In the genomic region with DNA sequence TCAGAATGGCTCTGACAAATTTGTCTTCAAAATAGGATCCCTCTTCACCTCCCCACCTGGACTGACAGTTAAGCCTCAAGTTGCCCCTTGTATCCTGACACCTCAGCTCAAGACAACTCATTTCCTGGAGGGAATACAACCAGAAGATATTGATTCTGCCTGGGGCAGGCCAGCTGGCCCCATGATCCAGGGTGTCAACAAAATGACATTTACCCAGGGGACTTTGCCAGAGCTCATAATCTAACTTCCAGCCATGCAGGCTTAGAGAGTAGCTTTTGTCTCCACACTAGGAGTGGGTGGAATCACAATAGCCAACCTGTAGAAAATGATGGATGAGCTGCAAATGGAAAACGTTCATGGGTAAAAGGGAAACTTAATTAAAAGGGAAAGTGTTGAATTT, we compare ENCODE assay signal across 26 cellular contexts.
"Had no signal": no experiment of that assay in that cellular context is flagged by ENCODE, and none has a peak within 500 bp of the region (broad histone marks: within the 10 kb centered on the region; RNA-seq: fewer than 3 reads in every experiment).

No MANE protein-coding gene starts in this region.

- H3K27ac ChIP-seq: breast epithelium, colonic mucosa, hepatocyte, neutrophil, pancreas, right lobe of liver, skin epidermis, thyroid gland, upper lobe of right lung had no signal

- H3K27me3 ChIP-seq: breast epithelium, colonic mucosa, hepatocyte, neutrophil, pancreas, right lobe of liver, thyroid gland, upper lobe of right lung had no signal

- H3K4me3 ChIP-seq: breast epithelium, colonic mucosa, hepatocyte, pancreas, right lobe of liver, skin epidermis, thyroid gland, upper lobe of right lung had no signal

- H3K27ac Mint-ChIP-seq: activated CD4-positive, alpha-beta memory T cell treated with anti-CD3 and anti-CD28 coated beads for 36 hours; activated naive CD4-positive, alpha-beta T cell treated with anti-CD3 and anti-CD28 coated beads for 36 hours; activated naive CD8-positive, alpha-beta T cell treated with anti-CD3 and anti-CD28 coated beads, Interleukin-2, amount 10 ng/mL, durations not matched to agents 7 days and 5 days; immature natural killer cell; natural killer cell; stimulated activated naive CD8-positive, alpha-beta T cell treated with anti-CD3 and anti-CD28 coated beads, Interleukin-15, Interleukin-2, amounts not matched to agents 100 ng/mL and 50 ng/mL, for 24 hours; T-helper 1 cell treated with Interleukin-12 subunit alpha and Interleukin-12 subunit beta and Interleukin-4 antibody, amounts not matched to agents 30 μg/mL and 1 μg/mL, for 36 hours had no signal

- H3K36me3 Mint-ChIP-seq: activated CD4-positive, alpha-beta memory T cell treated with anti-CD3 and anti-CD28 coated beads for 36 hours; activated naive CD8-positive, alpha-beta T cell treated with anti-CD3 and anti-CD28 coated beads, Interleukin-2, amount 10 ng/mL, durations not matched to agents 7 days and 5 days; immature natural killer cell; natural killer cell had no signal

- H3K4me3 Mint-ChIP-seq: activated CD4-positive, alpha-beta memory T cell treated with anti-CD3 and anti-CD28 coated beads for 36 hours; activated naive CD4-positive, alpha-beta T cell treated with anti-CD3 and anti-CD28 coated beads for 36 hours; activated naive CD8-positive, alpha-beta T cell treated with anti-CD3 and anti-CD28 coated beads, Interleukin-2, amount 10 ng/mL, durations not matched to agents 7 days and 5 days; immature natural killer cell; natural killer cell; stimulated activated naive CD8-positive, alpha-beta T cell treated with anti-CD3 and anti-CD28 coated beads, Interleukin-15, Interleukin-2, amounts not matched to agents 100 ng/mL and 50 ng/mL, for 24 hours; T-helper 1 cell treated with Interleukin-12 subunit alpha and Interleukin-12 subunit beta and Interleukin-4 antibody, amounts not matched to agents 30 μg/mL and 1 μg/mL, for 36 hours had no signal

- H3K4me1 Mint-ChIP-seq: activated naive CD8-positive, alpha-beta T cell treated with anti-CD3 and anti-CD28 coated beads, Interleukin-2, amount 10 ng/mL, durations not matched to agents 7 days and 5 days; immature natural killer cell; natural killer cell had no signal

- DNase-seq: activated CD4-positive, alpha-beta memory T cell treated with anti-CD3 and anti-CD28 coated beads for 36 hours; activated CD4-positive, alpha-beta T cell treated with anti-CD3 and anti-CD28 coated beads for 48 hours; activated CD4-positive, CD25-positive, alpha-beta regulatory T cell; activated effector memory CD4-positive, alpha-beta T cell treated with Interleukin-2 at 50 U/mL for 16 hours; activated naive CD4-positive, alpha-beta T cell treated with anti-CD3 and anti-CD28 coated beads for 36 hours; activated naive CD8-positive, alpha-beta T cell treated with anti-CD3 and anti-CD28 coated beads, Interleukin-2, amount 10 ng/mL, durations not matched to agents 7 days and 5 days; activated T-cell treated with anti-CD3 and anti-CD28 coated beads, Interleukin-2, amount 50 U/mL, for 48 hours; amniotic stem cell; colonic mucosa; erythroblast; foreskin fibroblast; immature natural killer cell; natural killer cell; pancreas; right lobe of liver; stimulated activated CD4-positive, alpha-beta T cell treated with anti-CD3 and anti-CD28 coated beads, Interleukin-1b, Interleukin-23, amount 100 ng/mL, for 48 hours; substantia nigra; T1000; thyroid gland; upper lobe of right lung had no signal

- H3K9me3 Mint-ChIP-seq: activated CD4-positive, alpha-beta memory T cell treated with anti-CD3 and anti-CD28 coated beads for 36 hours; activated naive CD8-positive, alpha-beta T cell treated with anti-CD3 and anti-CD28 coated beads, Interleukin-2, amount 10 ng/mL, durations not matched to agents 7 days and 5 days; natural killer cell; stimulated activated naive CD8-positive, alpha-beta T cell treated with anti-CD3 and anti-CD28 coated beads, Interleukin-15, Interleukin-2, amounts not matched to agents 100 ng/mL and 50 ng/mL, for 24 hours; T-helper 1 cell treated with Interleukin-12 subunit alpha and Interleukin-12 subunit beta and Interleukin-4 antibody, amounts not matched to agents 30 μg/mL and 1 μg/mL, for 36 hours had no signal

- H3K36me3 ChIP-seq: breast epithelium, colonic mucosa, neutrophil, pancreas, right lobe of liver, thyroid gland, upper lobe of right lung had no signal

- H3K9me3 ChIP-seq: breast epithelium, colonic mucosa, neutrophil, pancreas, right lobe of liver, thyroid gland, upper lobe of right lung had no signal
